ENCODE assay signal across 8 cellular contexts in genomic region chr16:53131363-53132071, GRCh38.
A peak's percentile ranks its signal among the peaks of the same experiment; 100 is the strongest.
DNase-seq lines count a peak whose midpoint lies in the region; ATAC-seq, FAIRE-seq and TF ChIP-seq lines count a peak whose summit lies in the region.

No MANE protein-coding gene starts in this region.

- intact Hi-C loops in CD4-positive, alpha-beta T cell (cut with DNase I, micrococcal nuclease), result loop anchor here (2.0 to 5.0 kb wide), 5 partner anchors 27 to 379 kb away; partner anchors contain the start of gene RBL2 (in 1 of the 2)
- intact Hi-C loops in endothelial cell of umbilical vein (cut with micrococcal nuclease), result loop anchor here (1.0 kb wide), 3 partner anchors 76 to 88 kb away; no protein-coding TSS in a partner anchor

- H3K9me3 ChIP-seq in CD4-positive, alpha-beta T cell (ENCODE audit: control insufficient read depth, low read length), result no peaks in the 10 kb centered on the region
- no peaks in the 10 kb centered on the region for H3K9me3 ChIP-seq in endothelial cell of umbilical vein (replicated peaks; ENCODE audit: control insufficient read depth, insufficient read depth, low read length)

- H3K4me3 Mint-ChIP-seq in CD4-positive, alpha-beta T cell, result peak overlapping the region; percentile 97

- no peaks in the 10 kb centered on the region for H3K27me3 ChIP-seq in CD4-positive, alpha-beta T cell (ENCODE audit: control insufficient read depth, insufficient read depth, low read length)
- no peaks in the 10 kb centered on the region for H3K27me3 ChIP-seq in endothelial cell of umbilical vein (ENCODE audit: control insufficient read depth in 2 of 2, insufficient read depth in 2 of 2, low read length in 2 of 2)

- H3K79me2 ChIP-seq in endothelial cell of umbilical vein (ENCODE audit: control insufficient read depth, insufficient read depth, low read length), result peaks cover 16% of the 10 kb centered on the region

- peaks cover 2% of the 10 kb centered on the region for H4K20me1 ChIP-seq in endothelial cell of umbilical vein (replicated peaks; ENCODE audit: control insufficient read depth, extremely low read depth, insufficient read depth, low read length)

- peak overlapping the region; percentile 68 for H3K4me3 ChIP-seq in NB4 (ENCODE audit: low read depth, low read length)
- H3K4me3 ChIP-seq in endothelial cell of umbilical vein (replicated peaks in 1 of 3; ENCODE audit: insufficient read depth in 1 of 3, low read depth in 1 of 3, low read length in 3 of 3), result peak overlapping the region; percentile 68 to 92 (median 75)

- TF ChIP-seq POLR2A in NB4 (IDR thresholded peaks at IDR 0.05; ENCODE audit: extremely low read depth, insufficient read length) (no peak), endothelial cell of umbilical vein (IDR thresholded peaks at IDR 0.05; ENCODE audit: low read depth, low read length) (no peak)

- no peaks in the 10 kb centered on the region for H3K27me3 Mint-ChIP-seq in CD4-positive, alpha-beta T cell

- peaks cover 7% of the 10 kb centered on the region for H3K36me3 Mint-ChIP-seq in CD4-positive, alpha-beta T cell (ENCODE audit: low read depth)

- FAIRE-seq in endothelial cell of umbilical vein (lab: Jason Lieb, UNC), result no peak

- peaks cover 14% of the 10 kb centered on the region for H3K4me1 Mint-ChIP-seq in CD4-positive, alpha-beta T cell (ENCODE audit: low read depth)

- POLR2A ChIA-PET in CD4-positive, alpha-beta T cell (lab: Charles Lee), result no interaction called here
- POLR2A ChIA-PET in endothelial cell of umbilical vein (lab: Charles Lee), result no interaction called here

- peak overlapping the region; percentile 79 for H2AFZ ChIP-seq in endothelial cell of umbilical vein (ENCODE audit: low read depth, low read length)

- no peak overlapping the region for H3K27ac ChIP-seq in CD4-positive, alpha-beta T cell (ENCODE audit: low read depth, low read length)
- H3K27ac ChIP-seq in endothelial cell of umbilical vein (ENCODE audit: insufficient read depth, low read depth, low read length), result peak overlapping the region; percentile 59

- H3K4me2 ChIP-seq in endothelial cell of umbilical vein (ENCODE audit: insufficient read depth, low read length), result peak overlapping the region; percentile 87

- no peaks in the 10 kb centered on the region for H3K36me3 ChIP-seq in endothelial cell of umbilical vein (ENCODE audit: control insufficient read depth in 2 of 2, extremely low read depth in 1 of 2, insufficient read depth in 2 of 2, low read length in 2 of 2)

- dilution Hi-C loops in endothelial cell of umbilical vein (cut with MboI; ENCODE audit: extremely low pct_ligation_motif_present, low sequenced_read_pairs), result no loop called here

- no peaks in the 10 kb centered on the region for H3K9me1 ChIP-seq in endothelial cell of umbilical vein (replicated peaks; ENCODE audit: control insufficient read depth, extremely low read depth, insufficient read depth, low read length)

- CTCF ChIA-PET in CD4-positive, alpha-beta T cell (lab: Charles Lee), result no interaction called here
- CTCF ChIA-PET in endothelial cell of umbilical vein (lab: Charles Lee), result interaction anchor here (1.0 to 1.5 kb wide), 3 partner anchors 76 to 152 kb away, joined by 3 to 4 read pairs (median 4); no protein-coding TSS in a partner anchor

- BruUV-seq in endothelial cell of umbilical vein (replicated peaks; lab: Mats Ljungman, UMichigan), result no TSS peak

- DNase-seq in CD4-positive, alpha-beta T cell, result peak; percentile 6 to 49 (median 30)
- peak; percentile 63 for DNase-seq in NB4 (ENCODE audit: low read depth)
- peak; percentile 74 for DNase-seq in activated CD8-positive, alpha-beta memory T cell treated with anti-CD3 and anti-CD28 coated beads, Interleukin-2, amount 50 U/mL, for 48 hours
- DNase-seq in endothelial cell of umbilical vein (ENCODE audit: low read depth, low spot score), result peak; percentile 56
- DNase-seq in midbrain (lab: John Stamatoyannopoulos, UW), result peak; percentile 52
- peak; percentile 32 to 50 for DNase-seq in stimulated activated CD8-positive, alpha-beta memory T cell treated with anti-CD3 and anti-CD28 coated beads, Interleukin-15, amount 100 ng/mL, for 48 hours (ENCODE audit: low read depth in 2 of 2)
- no peak for DNase-seq in NCI-H2029 treated with DMSO at 0.1 percent for 48 hours (lab: John Stamatoyannopoulos, UW)

- peak overlapping the region; percentile 71 for H3K9ac ChIP-seq in endothelial cell of umbilical vein (replicated peaks; ENCODE audit: extremely low read depth, insufficient read depth, low read length)

- no peak for TF ChIP-seq CTCF in CD4-positive, alpha-beta T cell (IDR thresholded peaks at IDR 0.05)
- TF ChIP-seq CTCF in NB4 (IDR thresholded peaks at IDR 0.05; ENCODE audit: low read depth, low read length), result no peak
- TF ChIP-seq CTCF in endothelial cell of umbilical vein (IDR thresholded peaks at IDR 0.05; ENCODE audit: extremely low read depth in 1 of 2, insufficient read depth in 1 of 2, low read depth in 1 of 2, low read length in 2 of 2), result no peak

- ATAC-seq in CD4-positive, alpha-beta T cell (ENCODE audit: poor library complexity), result peak; percentile 22
- ATAC-seq in GM21381 (IDR thresholded peaks at IDR 0.05; ENCODE audit: unreplicated experiment), result peak; percentile 20

- peaks cover 18% of the 10 kb centered on the region for H3K4me1 ChIP-seq in endothelial cell of umbilical vein (ENCODE audit: control insufficient read depth, extremely low read depth, insufficient read depth, low read length)

- H3K9me3 Mint-ChIP-seq in CD4-positive, alpha-beta T cell, result no peaks in the 10 kb centered on the region

- H3K27ac Mint-ChIP-seq in CD4-positive, alpha-beta T cell, result peak overlapping the region; percentile 84

TF ChIP-seq in endothelial cell of umbilical vein, 7 proteins besides CTCF, POLR2A, EP300 and RAD21:
- TF ChIP-seq JUN (IDR thresholded peaks at IDR 0.05; ENCODE audit: borderline replicate concordance, insufficient read depth, insufficient read length, low read depth), result no peak
- TF ChIP-seq MAX (IDR thresholded peaks at IDR 0.05; ENCODE audit: insufficient read depth, insufficient read length), result no peak
- no peak for TF ChIP-seq EZH2 (IDR thresholded peaks at IDR 0.05; ENCODE audit: borderline replicate concordance, low read depth, low read length, severe bottlenecking)
- TF ChIP-seq MYC (IDR thresholded peaks at IDR 0.05; ENCODE audit: low read depth, low read length), result no peak
- no peak for TF ChIP-seq GATA2 (IDR thresholded peaks at IDR 0.05; ENCODE audit: insufficient read depth, insufficient read length, low read depth, low read length)
- peak; percentile 34 for TF ChIP-seq FOS (IDR thresholded peaks at IDR 0.05; ENCODE audit: borderline replicate concordance, insufficient read depth, low read length)
- TF ChIP-seq POLR2AphosphoS5 (IDR thresholded peaks at IDR 0.05; ENCODE audit: insufficient read depth, low read depth, low read length), result peak; percentile 55
